ENCODE assay signal across 8 cellular contexts in genomic region chr7:134891262-134892001, GRCh38.
DNase-seq lines count a peak whose midpoint lies in the region; ATAC-seq and TF ChIP-seq lines count a peak whose summit lies in the region.

No MANE protein-coding gene starts in this region.

- H3K4me3 ChIP-seq in esophagus (ENCODE audit: low read depth in 1 of 2, low read length in 2 of 2) (peak overlapping the region; percentile 50 to 60), upper lobe of right lung (peak overlapping the region; percentile 51)

- no peaks in the 10 kb centered on the region for H3K27me3 ChIP-seq in esophagus (ENCODE audit: control insufficient read depth in 1 of 2, insufficient read depth in 2 of 2, low read length in 2 of 2)
- no peaks in the 10 kb centered on the region for H3K27me3 ChIP-seq in upper lobe of right lung

- H3K36me3 Mint-ChIP-seq in stimulated activated naive CD8-positive, alpha-beta T cell treated with anti-CD3 and anti-CD28 coated beads, Interleukin-15, Interleukin-2, amounts not matched to agents 100 ng/mL and 50 ng/mL, for 24 hours (ENCODE audit: low read depth): peaks cover 4% of the 10 kb centered on the region
- H3K36me3 Mint-ChIP-seq in mesothelial cell of epicardium: peaks cover 20% of the 10 kb centered on the region

- H3K4me1 Mint-ChIP-seq in stimulated activated naive CD8-positive, alpha-beta T cell treated with anti-CD3 and anti-CD28 coated beads, Interleukin-15, Interleukin-2, amounts not matched to agents 100 ng/mL and 50 ng/mL, for 24 hours (ENCODE audit: low read depth): peaks cover 12% of the 10 kb centered on the region
- H3K4me1 Mint-ChIP-seq in mesothelial cell of epicardium: peaks cover 63% of the 10 kb centered on the region

- no peak for DNase-seq in stimulated activated naive CD8-positive, alpha-beta T cell treated with anti-CD3 and anti-CD28 coated beads, Interleukin-15, Interleukin-2, amounts not matched to agents 100 U/mL and 50 U/mL, for 24 hours
- DNase-seq in SK-N-DZ (ENCODE audit: low spot score) (peak; percentile 87), mesothelial cell of epicardium (ENCODE audit: low spot score in 2 of 2, unreplicated experiment in 2 of 2) (peak; percentile 42 to 70), upper lobe of right lung (peak; percentile 72)

- peaks cover 28% of the 10 kb centered on the region for H3K27me3 Mint-ChIP-seq in stimulated activated naive CD8-positive, alpha-beta T cell treated with anti-CD3 and anti-CD28 coated beads, Interleukin-15, Interleukin-2, amounts not matched to agents 100 ng/mL and 50 ng/mL, for 24 hours
- H3K27me3 Mint-ChIP-seq in mesothelial cell of epicardium (ENCODE audit: low read depth): no peaks in the 10 kb centered on the region

- H3K36me3 ChIP-seq in esophagus (ENCODE audit: control insufficient read depth in 2 of 2, insufficient read depth in 2 of 2, low read length in 1 of 2) (no peaks in the 10 kb centered on the region), upper lobe of right lung (no peaks in the 10 kb centered on the region)

- peak overlapping the region; percentile 65 to 79 for H3K27ac ChIP-seq in esophagus (ENCODE audit: low read depth in 2 of 2, low read length in 1 of 2)
- peak overlapping the region; percentile 59 for H3K27ac ChIP-seq in upper lobe of right lung

- H3K4me1 ChIP-seq in esophagus (ENCODE audit: control insufficient read depth in 2 of 2, insufficient read depth in 2 of 2, low read length in 1 of 2) (peaks cover 0 to 13% of the 10 kb centered on the region in 2 donors), upper lobe of right lung (peaks cover 5% of the 10 kb centered on the region)

- no peak overlapping the region for H3K27ac Mint-ChIP-seq in stimulated activated naive CD8-positive, alpha-beta T cell treated with anti-CD3 and anti-CD28 coated beads, Interleukin-15, Interleukin-2, amounts not matched to agents 100 ng/mL and 50 ng/mL, for 24 hours
- peak overlapping the region; percentile 95 for H3K27ac Mint-ChIP-seq in mesothelial cell of epicardium

- intact Hi-C loops in upper lobe of right lung (cut with DNase I): no loop called here

- no peak for ATAC-seq in stimulated activated naive CD8-positive, alpha-beta T cell treated with anti-CD3 and anti-CD28 coated beads, Interleukin-15, Interleukin-2, amounts not matched to agents 100 U/mL and 50 U/mL, for 24 hours
- ATAC-seq in upper lobe of right lung: peak; percentile 84
- ATAC-seq in GM18873 (IDR thresholded peaks at IDR 0.05; ENCODE audit: low FRiP score, unreplicated experiment): no peak
- no peak for ATAC-seq in GM18909 (IDR thresholded peaks at IDR 0.05; ENCODE audit: poor library complexity, unreplicated experiment)

- peaks cover 6% of the 10 kb centered on the region for H3K9me3 Mint-ChIP-seq in stimulated activated naive CD8-positive, alpha-beta T cell treated with anti-CD3 and anti-CD28 coated beads, Interleukin-15, Interleukin-2, amounts not matched to agents 100 ng/mL and 50 ng/mL, for 24 hours
- H3K9me3 Mint-ChIP-seq in mesothelial cell of epicardium: peaks cover 17% of the 10 kb centered on the region

- WGBS in esophagus, 2 donors: 7 to 12% methylated on average over 26 to 27 of the region's 27 CpGs

- TF ChIP-seq CTCF in mesothelial cell of epicardium (IDR thresholded peaks at IDR 0.05; ENCODE audit: unreplicated experiment): no peak
- TF ChIP-seq CTCF in upper lobe of right lung (IDR thresholded peaks at IDR 0.05): no peak

- peak overlapping the region; percentile 47 for H3K4me3 Mint-ChIP-seq in stimulated activated naive CD8-positive, alpha-beta T cell treated with anti-CD3 and anti-CD28 coated beads, Interleukin-15, Interleukin-2, amounts not matched to agents 100 ng/mL and 50 ng/mL, for 24 hours
- H3K4me3 Mint-ChIP-seq in mesothelial cell of epicardium: peak overlapping the region; percentile 75

- H3K9me3 ChIP-seq in esophagus (ENCODE audit: control insufficient read depth in 2 of 2, insufficient read depth in 1 of 2, low read depth in 1 of 2, low read length in 1 of 2): peaks cover 0 to 5% of the 10 kb centered on the region in 2 donors
- peaks cover 7% of the 10 kb centered on the region for H3K9me3 ChIP-seq in upper lobe of right lung
